In genomic region chr16:77971306-77972131, GRCh38 we compare ENCODE assay signal across 1 cellular context.
TF ChIP-seq lines count a peak whose summit lies in the region.

No MANE protein-coding gene starts in this region.

TF ChIP-seq in SK-N-SH, 30 proteins besides CTCF, POLR2A, EP300 and RAD21 (continued from another document):
- TF ChIP-seq REST (IDR thresholded peaks at IDR 0.05; ENCODE audit: low read depth, low read length) = peak; percentile 22; the same call in 1 of the 2 replicates
